In the genomic region with DNA sequence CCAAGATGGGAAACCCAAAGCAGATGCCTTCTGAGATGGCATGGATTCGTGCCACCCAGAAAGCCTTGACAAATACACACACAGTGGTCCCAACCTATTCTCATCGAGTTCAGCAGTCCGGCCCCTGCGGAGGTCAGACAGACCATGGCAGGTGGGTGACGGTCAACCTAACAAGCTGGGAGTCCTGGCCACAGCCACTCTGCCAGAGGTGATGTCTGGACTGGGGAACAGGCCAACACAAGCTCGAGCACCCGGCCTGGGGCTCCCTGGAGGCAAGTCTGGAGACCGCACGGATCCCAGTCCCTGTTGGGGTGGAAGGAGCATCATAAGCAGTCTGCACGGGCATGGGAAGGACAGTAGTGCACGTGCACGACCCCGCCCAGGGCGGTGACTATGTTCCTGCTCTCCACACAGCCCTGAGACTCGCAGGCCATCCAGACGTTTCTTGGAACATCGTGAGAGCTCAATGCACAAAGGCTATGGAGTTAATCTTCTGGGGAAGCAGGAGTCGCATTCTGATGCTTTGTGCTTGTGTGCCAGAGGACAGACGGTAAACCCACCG, we compare ENCODE assay signal across 18 cellular contexts.
"Had no signal": no experiment of that assay in that cellular context is flagged by ENCODE, and none has a peak within 500 bp of the region (broad histone marks: within the 10 kb centered on the region; RNA-seq: fewer than 3 reads in every experiment).

No MANE protein-coding gene starts in this region.

- H3K36me3 ChIP-seq: breast epithelium, colonic mucosa, pancreas, right lobe of liver, stomach had no signal

- H3K27me3 Mint-ChIP-seq: activated naive CD8-positive, alpha-beta T cell had no signal

- H3K27ac ChIP-seq: breast epithelium, colonic mucosa, pancreas, right lobe of liver, skin epidermis, stomach had no signal

- H3K9me3 Mint-ChIP-seq: activated T-cell treated with anti-CD3 and anti-CD28 coated beads, Interleukin-2, amount 50 U/mL, for 4 hours; activated T-helper 2 cell treated with anti-CD3 and anti-CD28 coated beads, Interferon-gamma antibody, Interleukin-2, Interleukin-4, amounts not matched to agents 10 μg/mL and 5 μg/mL and 100 μg/mL, durations not matched to agents 14 hours and 24 hours and 36 hours; mesothelial cell of epicardium; naive thymus-derived CD8-positive, alpha-beta T cell; stimulated activated memory B cell treated with anti-CD40 and anti-IgM and Interleukin-4, amounts not matched to agents 10 μg/mL and 1 μg/mL and 100 μg/mL, for 72 hours had no signal

- H3K27ac Mint-ChIP-seq: activated naive CD8-positive, alpha-beta T cell; activated T-helper 2 cell treated with anti-CD3 and anti-CD28 coated beads, Interferon-gamma antibody, Interleukin-2, Interleukin-4, amounts not matched to agents 10 μg/mL and 5 μg/mL and 100 μg/mL, durations not matched to agents 14 hours and 24 hours and 36 hours; mesothelial cell of epicardium; stimulated activated memory B cell treated with anti-CD40 and anti-IgM and Interleukin-4, amounts not matched to agents 10 μg/mL and 1 μg/mL and 100 μg/mL, for 72 hours had no signal

- DNase-seq: activated CD8-positive, alpha-beta memory T cell treated with anti-CD3 and anti-CD28 coated beads, Interleukin-2, amount 50 U/mL, for 48 hours; activated naive CD4-positive, alpha-beta T cell; activated T-cell treated with anti-CD3 and anti-CD28 coated beads, Interleukin-2, amount 50 U/mL, for 4 hours; colonic mucosa; naive thymus-derived CD8-positive, alpha-beta T cell; right lobe of liver; stimulated activated CD4-positive, alpha-beta T cell treated with anti-CD3 and anti-CD28 coated beads, Interleukin-15, amount 100 ng/mL, for 24 hours; stomach; T-helper 9 cell; trophoblast cell had no signal

- H3K27me3 ChIP-seq: colonic mucosa, pancreas, right lobe of liver had no signal

- H3K9me3 ChIP-seq: breast epithelium, colonic mucosa, pancreas, right lobe of liver, stomach had no signal

- H3K36me3 Mint-ChIP-seq: activated naive CD8-positive, alpha-beta T cell; mesothelial cell of epicardium; naive thymus-derived CD8-positive, alpha-beta T cell; stimulated activated memory B cell treated with anti-CD40 and anti-IgM and Interleukin-4, amounts not matched to agents 10 μg/mL and 1 μg/mL and 100 μg/mL, for 72 hours had no signal

- H3K4me3 Mint-ChIP-seq: activated naive CD8-positive, alpha-beta T cell; activated T-cell treated with anti-CD3 and anti-CD28 coated beads, Interleukin-2, amount 50 U/mL, for 4 hours; mesothelial cell of epicardium; naive thymus-derived CD8-positive, alpha-beta T cell; stimulated activated memory B cell treated with anti-CD40 and anti-IgM and Interleukin-4, amounts not matched to agents 10 μg/mL and 1 μg/mL and 100 μg/mL, for 72 hours had no signal

- H3K4me3 ChIP-seq: breast epithelium, colonic mucosa, lung, pancreas, right lobe of liver, skin epidermis, stomach had no signal
